ENCODE assay signal across 8 cellular contexts in genomic region chr9:131773911-131774379, GRCh38. TPM values are rescaled to one million over a fixed set of nuclear protein-coding genes. Genes with fewer than 3 reads are reported as not detected.
DNase-seq lines count a peak whose midpoint lies in the region; ATAC-seq and TF ChIP-seq lines count a peak whose summit lies in the region.
"Had no signal": no experiment of that assay in that cellular context is flagged by ENCODE, and none has a peak within 500 bp of the region (broad histone marks: within the 10 kb centered on the region; RNA-seq: fewer than 3 reads in every experiment).

No MANE protein-coding gene starts in this region.

- H3K4me1 ChIP-seq in esophagus squamous epithelium, result no peaks in the 10 kb centered on the region
- H3K4me1 ChIP-seq in gastroesophageal sphincter, result no peaks in the 10 kb centered on the region

- WGBS in esophagus squamous epithelium, 2 donors, result 54 to 83% methylated on average over 1 to 2 of the region's 6 CpGs
- WGBS in gastroesophageal sphincter (ENCODE audit: low coverage in 1 of 2), 2 donors, result no CpG with 5 or more reads among the region's 6 CpGs

- TF ChIP-seq POLR2A in NB4 (IDR thresholded peaks at IDR 0.05; ENCODE audit: extremely low read depth, insufficient read length), result no peak
- TF ChIP-seq POLR2A in esophagus squamous epithelium (IDR thresholded peaks at IDR 0.05), result no peak
- no peak for TF ChIP-seq POLR2A in gastroesophageal sphincter (IDR thresholded peaks at IDR 0.05)

- TF ChIP-seq CTCF in GM20000 (IDR thresholded peaks at IDR 0.05; ENCODE audit: extremely low read depth, missing control alignments) (no peak), NB4 (IDR thresholded peaks at IDR 0.05; ENCODE audit: low read depth, low read length) (no peak), kidney epithelial cell (IDR thresholded peaks at IDR 0.05; ENCODE audit: insufficient read depth, low read length, poor library complexity, severe bottlenecking) (no peak), esophagus squamous epithelium (IDR thresholded peaks at IDR 0.05) (no peak), gastroesophageal sphincter (IDR thresholded peaks at IDR 0.05) (no peak)

- no peaks in the 10 kb centered on the region for H3K9me3 ChIP-seq in esophagus squamous epithelium
- H3K9me3 ChIP-seq in gastroesophageal sphincter, result peaks cover 0 to 3% (median 0%) of the 10 kb centered on the region in 3 donors
- H3K9me3 ChIP-seq: thoracic aorta had no signal

- H3K4me3 ChIP-seq in NB4 (ENCODE audit: low read depth, low read length) (no peak overlapping the region), kidney epithelial cell (ENCODE audit: low read depth, low read length) (no peak overlapping the region), esophagus squamous epithelium (no peak overlapping the region), gastroesophageal sphincter (no peak overlapping the region)
- H3K4me3 ChIP-seq: thoracic aorta had no signal

- H3K36me3 ChIP-seq in kidney epithelial cell (ENCODE audit: control insufficient read depth, insufficient read depth, low read length), result no peaks in the 10 kb centered on the region
- H3K36me3 ChIP-seq in esophagus squamous epithelium, result no peaks in the 10 kb centered on the region
- no peaks in the 10 kb centered on the region for H3K36me3 ChIP-seq in gastroesophageal sphincter
- H3K36me3 ChIP-seq: thoracic aorta had no signal

- TF ChIP-seq EP300 in gastroesophageal sphincter (IDR thresholded peaks at IDR 0.05), result no peak

- H3K27ac ChIP-seq in esophagus squamous epithelium, result no peak overlapping the region
- H3K27ac ChIP-seq in gastroesophageal sphincter, result no peak overlapping the region
- H3K27ac ChIP-seq: thoracic aorta had no signal

- H3K27me3 ChIP-seq in kidney epithelial cell (ENCODE audit: control insufficient read depth, insufficient read depth, low read length) (peaks cover 4% of the 10 kb centered on the region), esophagus squamous epithelium (peaks cover 0 to 65% (median 0%) of the 10 kb centered on the region in 4 donors), gastroesophageal sphincter (peaks cover 50% of the 10 kb centered on the region)

- intact Hi-C loops in esophagus squamous epithelium (cut with DNase I), result no loop called here

- peak; percentile 67 for DNase-seq in GM20000 (ENCODE audit: low spot score)
- DNase-seq in NB4 (ENCODE audit: low read depth), result peak; percentile 58
- peak; percentile 64 for DNase-seq in amniotic epithelial cell (ENCODE audit: low read depth)
- peak; percentile 9 for DNase-seq in kidney epithelial cell (ENCODE audit: low read depth)
- DNase-seq in esophagus squamous epithelium (lab: John Stamatoyannopoulos, UW), result no peak
- no peak for DNase-seq in effector CD8-positive, alpha-beta T cell (lab: John Stamatoyannopoulos, UW)

- ATAC-seq in gastroesophageal sphincter, result no peak

RNA-seq across cellular contexts. Expression of gene RAPGEF1, which starts 34.1 kb away (rescaled TPM):
- total RNA-seq in kidney epithelial cell (43.5 TPM in 2 replicates), esophagus squamous epithelium (10 to 100 TPM; 12.2 to 40.4 (median 19.0) TPM), gastroesophageal sphincter (100 to 1,000 TPM in 1 of 4 donors, 10 to 100 TPM in 3; 47.5 to 162 (median 77.6) TPM)

Comparison
In these comparisons a context has a peak if more than half of its experiments do, and no peak if none do; other contexts are left out.
1. DNase-seq: peak in GM20000 (single experiment), NB4 (single experiment), amniotic epithelial cell (single experiment) and kidney epithelial cell (single experiment); none in esophagus squamous epithelium (single experiment) and effector CD8-positive, alpha-beta T cell (single experiment).